32 cellular contexts compared by ENCODE assay signal in genomic region chr9:74721696-74722660, GRCh38.
"Had no signal": no experiment of that assay in that cellular context is flagged by ENCODE, and none has a peak within 500 bp of the region (broad histone marks: within the 10 kb centered on the region; RNA-seq: fewer than 3 reads in every experiment).

No MANE protein-coding gene starts in this region.

- H3K4me3 ChIP-seq: dorsolateral prefrontal cortex, heart left ventricle, pancreas, prostate gland, smooth muscle cell, upper lobe of left lung, vagina had no signal

- H3K36me3 ChIP-seq: heart left ventricle, pancreas, prostate gland, upper lobe of left lung, vagina, WERI-Rb-1 had no signal

- FAIRE-seq: bronchial epithelial cell, colon, pancreas had no signal

- ATAC-seq: foreskin keratinocyte; heart left ventricle; naive thymus-derived CD8-positive, alpha-beta T cell; pancreas; stimulated activated memory B cell treated with anti-CD40 and anti-IgM and Interleukin-4, amounts not matched to agents 10 μg/mL and 1 μg/mL and 100 μg/mL, for 72 hours; stimulated activated naive CD8-positive, alpha-beta T cell treated with anti-CD3 and anti-CD28 coated beads, Interleukin-15, amount 100 ng/mL, for 72 hours had no signal

- H3K9me3 ChIP-seq: heart left ventricle, pancreas, prostate gland, upper lobe of left lung, vagina had no signal

- H3K27me3 ChIP-seq: dorsolateral prefrontal cortex, pancreas, upper lobe of left lung, vagina had no signal

- DNase-seq: activated CD4-positive, alpha-beta memory T cell treated with anti-CD3 and anti-CD28 coated beads for 36 hours; activated CD4-positive, alpha-beta T cell treated with anti-CD3 and anti-CD28 coated beads, Interleukin-2, amount 10 ng/mL, durations not matched to agents 24 days and 14 days; activated CD4-positive, CD25-positive, alpha-beta regulatory T cell treated with anti-CD3 and anti-CD28 coated beads, Interleukin-2, amount 50 U/mL, for 72 hours; activated CD8-positive, alpha-beta memory T cell treated with anti-CD3 and anti-CD28 coated beads, Interleukin-2, amount 50 U/mL, for 4 hours; activated effector memory CD4-positive, alpha-beta T cell treated with anti-CD3 and anti-CD28 coated beads, Interleukin-2, amount 50 U/mL, for 16 hours; activated naive CD4-positive, alpha-beta T cell treated with anti-CD3 and anti-CD28 coated beads, Interleukin-2, amount 10 ng/mL, durations not matched to agents 7 days and 5 days; activated naive CD8-positive, alpha-beta T cell treated with anti-CD3 and anti-CD28 coated beads, Interleukin-2, amount 10 ng/mL, durations not matched to agents 7 days and 5 days; activated T-cell treated with anti-CD3 and anti-CD28 coated beads, Interleukin-2, amount 50 U/mL, for 1 hour; amygdala; dorsolateral prefrontal cortex; effector memory CD4-positive, alpha-beta T cell; foreskin keratinocyte; heart left ventricle; hypothalamus; immature natural killer cell; naive thymus-derived CD8-positive, alpha-beta T cell; nucleus accumbens; pancreas; retina; stimulated activated CD4-positive, alpha-beta T cell treated with anti-CD3 and anti-CD28 coated beads, Interleukin-1b, Interleukin-23, amount 100 ng/mL, for 48 hours; stimulated activated CD4-positive, alpha-beta T cell treated with anti-CD3 and anti-CD28 coated beads, Interleukin-4, amount 100 ng/mL, for 4 hours; stimulated activated CD8-positive, alpha-beta memory T cell treated with anti-CD3 and anti-CD28 coated beads, Interleukin-4, amount 100 ng/mL, for 48 hours; stimulated activated naive CD8-positive, alpha-beta T cell treated with anti-CD3 and anti-CD28 coated beads, Interleukin-15, amount 100 ng/mL, for 72 hours; substantia nigra; upper lobe of left lung; WERI-Rb-1 had no signal
